ENCODE assay signal across 2 cellular contexts in the genomic region with DNA sequence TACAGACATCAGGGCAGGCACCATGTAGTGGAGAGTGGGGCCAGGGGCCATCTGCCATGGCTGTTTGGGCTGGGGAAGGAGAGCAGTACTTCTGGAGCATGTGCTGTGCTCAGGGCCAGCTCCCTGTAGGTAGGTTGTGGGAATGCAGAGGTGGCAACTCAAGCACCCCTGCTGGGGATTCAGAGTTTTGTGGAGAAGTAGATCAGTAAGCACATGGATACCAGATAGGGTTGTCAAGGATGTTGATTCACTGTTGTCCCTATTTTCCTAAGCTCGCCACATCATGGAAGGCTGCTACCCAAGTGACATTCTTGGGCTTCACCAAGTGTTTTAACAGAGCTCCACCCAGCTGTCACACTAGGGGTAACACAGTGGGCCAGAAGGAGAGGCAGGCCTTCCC.
TF ChIP-seq lines count a peak whose summit lies in the region.

No MANE protein-coding gene starts in this region.

TF ChIP-seq in A549, 52 proteins besides CTCF, POLR2A, EP300 and RAD21 (continued from another document):
- TF ChIP-seq MAX (IDR thresholded peaks at IDR 0.05) (no peak), FOSL2 (IDR thresholded peaks at IDR 0.05) (no peak), FOSL2 (CRISPR knock-in tag; IDR thresholded peaks at IDR 0.05) (no peak), RNF2 (IDR thresholded peaks at IDR 0.05; ENCODE audit: borderline replicate concordance, low read depth) (no peak), NFE2L2 (conservative IDR thresholded peaks at IDR 0.05; ENCODE audit: low read length) (no peak), HOXB5 (CRISPR knock-in tag; IDR thresholded peaks at IDR 0.05) (no peak)

TF ChIP-seq in HCT116, 20 proteins besides CTCF, POLR2A, EP300 and RAD21 (continued from another document):
- no peak for TF ChIP-seq REST (IDR thresholded peaks at IDR 0.05; ENCODE audit: low read depth)
- TF ChIP-seq CEBPB (IDR thresholded peaks at IDR 0.05; ENCODE audit: low read depth): no peak
- no peak for TF ChIP-seq MAX (IDR thresholded peaks at IDR 0.05)
- no peak for TF ChIP-seq ELF1 (IDR thresholded peaks at IDR 0.05; ENCODE audit: borderline replicate concordance, low read depth)
- no peak for TF ChIP-seq EZH2phosphoT487 (IDR thresholded peaks at IDR 0.05; ENCODE audit: borderline replicate concordance)
- no peak for TF ChIP-seq POLR2AphosphoS5 (IDR thresholded peaks at IDR 0.05; ENCODE audit: low read depth, low read length)
- TF ChIP-seq EZH2 (IDR thresholded peaks at IDR 0.05): no peak
- TF ChIP-seq EGR1 (IDR thresholded peaks at IDR 0.05; ENCODE audit: low read depth): no peak
- TF ChIP-seq, protein P1, sequence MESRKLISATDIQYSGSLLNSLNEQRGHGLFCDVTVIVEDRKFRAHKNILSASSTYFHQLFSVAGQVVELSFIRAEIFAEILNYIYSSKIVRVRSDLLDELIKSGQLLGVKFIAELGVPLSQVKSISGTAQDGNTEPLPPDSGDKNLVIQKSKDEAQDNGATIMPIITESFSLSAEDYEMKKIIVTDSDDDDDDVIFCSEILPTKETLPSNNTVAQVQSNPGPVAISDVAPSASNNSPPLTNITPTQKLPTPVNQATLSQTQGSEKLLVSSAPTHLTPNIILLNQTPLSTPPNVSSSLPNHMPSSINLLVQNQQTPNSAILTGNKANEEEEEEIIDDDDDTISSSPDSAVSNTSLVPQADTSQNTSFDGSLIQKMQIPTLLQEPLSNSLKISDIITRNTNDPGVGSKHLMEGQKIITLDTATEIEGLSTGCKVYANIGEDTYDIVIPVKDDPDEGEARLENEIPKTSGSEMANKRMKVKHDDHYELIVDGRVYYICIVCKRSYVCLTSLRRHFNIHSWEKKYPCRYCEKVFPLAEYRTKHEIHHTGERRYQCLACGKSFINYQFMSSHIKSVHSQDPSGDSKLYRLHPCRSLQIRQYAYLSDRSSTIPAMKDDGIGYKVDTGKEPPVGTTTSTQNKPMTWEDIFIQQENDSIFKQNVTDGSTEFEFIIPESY (IDR thresholded peaks at IDR 0.05; ENCODE audit: extremely low read depth, insufficient replicate concordance, low read length): no peak
- TF ChIP-seq CBX3 (IDR thresholded peaks at IDR 0.05; ENCODE audit: low read depth): no peak
- TF ChIP-seq FOSL1 (IDR thresholded peaks at IDR 0.05; ENCODE audit: low read depth): no peak
- no peak for TF ChIP-seq JUND (IDR thresholded peaks at IDR 0.05)
- no peak for TF ChIP-seq ZFX (IDR thresholded peaks at IDR 0.05)
- TF ChIP-seq TCF7L2 (IDR thresholded peaks at IDR 0.05; ENCODE audit: borderline replicate concordance, extremely low read depth, insufficient read depth, insufficient read length): no peak
